In the genomic region with DNA sequence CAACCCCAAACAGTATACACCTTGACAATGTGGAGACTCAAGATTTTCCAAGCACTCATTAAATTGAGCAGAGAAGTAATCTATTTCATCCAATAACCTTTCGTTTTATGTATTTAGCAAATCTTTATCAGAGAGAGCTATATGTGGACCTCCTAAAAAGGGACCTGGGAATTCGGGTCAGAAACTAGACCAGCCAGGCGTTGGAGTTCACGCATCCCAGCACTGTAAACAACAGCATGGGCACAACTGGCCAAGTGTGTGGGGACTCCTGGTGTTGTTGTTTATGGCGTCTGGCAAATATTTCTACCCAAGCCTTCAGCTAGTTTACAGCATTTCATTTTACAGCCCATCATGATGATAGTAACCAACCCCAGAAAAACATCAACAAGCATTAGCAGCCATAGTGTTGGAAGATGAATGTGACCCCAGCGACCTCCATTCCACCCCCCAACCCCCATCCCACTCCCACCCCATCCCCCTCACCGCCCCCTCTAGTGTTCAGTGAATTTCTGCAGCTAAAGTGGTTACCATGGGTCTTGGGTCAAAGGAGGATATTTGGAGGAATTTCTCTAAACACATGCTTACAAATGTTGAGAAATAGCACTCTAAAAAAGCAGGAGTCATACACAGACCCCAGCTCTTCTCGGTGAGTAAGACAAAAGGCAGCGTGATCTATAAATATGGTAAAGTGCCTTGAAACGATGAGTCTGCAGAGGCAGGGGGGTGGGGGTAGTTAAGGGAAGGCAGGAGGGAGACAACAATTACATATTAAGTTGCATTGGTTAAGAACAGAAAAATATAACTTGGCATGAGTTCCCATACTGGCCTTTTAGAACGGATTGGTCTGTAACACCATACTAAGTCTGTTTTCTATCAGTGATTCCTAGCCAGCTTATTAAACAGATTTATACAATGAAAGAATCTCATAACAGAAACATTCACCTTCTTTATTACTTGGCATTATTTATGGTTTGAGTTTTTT, we compare ENCODE assay signal across 2 cellular contexts.
A peak's percentile ranks its signal among the peaks of the same experiment; 100 is the strongest.
TF ChIP-seq lines count a peak whose summit lies in the region.

No MANE protein-coding gene starts in this region.

TF ChIP-seq in IMR-90, 13 proteins besides CTCF, POLR2A, EP300 and RAD21 (continued from another document):
- TF ChIP-seq MAFK (IDR thresholded peaks at IDR 0.05; ENCODE audit: low read depth, low read length) = peak; percentile 88
- TF ChIP-seq RFX5 (IDR thresholded peaks at IDR 0.05; ENCODE audit: low read depth, low read length) = no peak
- TF ChIP-seq CHD1 (IDR thresholded peaks at IDR 0.05; ENCODE audit: low read depth, low read length) = no peak
- peak; percentile 99 for TF ChIP-seq NFE2L2 (IDR thresholded peaks at IDR 0.05; ENCODE audit: low read depth, low read length)
- no peak for TF ChIP-seq BHLHE40 (IDR thresholded peaks at IDR 0.05; ENCODE audit: low read depth, low read length)
- TF ChIP-seq SMC3 (IDR thresholded peaks at IDR 0.05; ENCODE audit: low read depth, low read length) = peak; percentile 18; the same call in 1 of the 2 replicates
- peak; percentile 93; the same call in 1 of the 2 replicates for TF ChIP-seq FOS (IDR thresholded peaks at IDR 0.05; ENCODE audit: low read depth, low read length)
- TF ChIP-seq, protein P1, sequence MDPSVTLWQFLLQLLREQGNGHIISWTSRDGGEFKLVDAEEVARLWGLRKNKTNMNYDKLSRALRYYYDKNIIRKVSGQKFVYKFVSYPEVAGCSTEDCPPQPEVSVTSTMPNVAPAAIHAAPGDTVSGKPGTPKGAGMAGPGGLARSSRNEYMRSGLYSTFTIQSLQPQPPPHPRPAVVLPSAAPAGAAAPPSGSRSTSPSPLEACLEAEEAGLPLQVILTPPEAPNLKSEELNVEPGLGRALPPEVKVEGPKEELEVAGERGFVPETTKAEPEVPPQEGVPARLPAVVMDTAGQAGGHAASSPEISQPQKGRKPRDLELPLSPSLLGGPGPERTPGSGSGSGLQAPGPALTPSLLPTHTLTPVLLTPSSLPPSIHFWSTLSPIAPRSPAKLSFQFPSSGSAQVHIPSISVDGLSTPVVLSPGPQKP (IDR thresholded peaks at IDR 0.05; ENCODE audit: borderline replicate concordance, low read depth, low read length) = no peak
- TF ChIP-seq MAZ (IDR thresholded peaks at IDR 0.05; ENCODE audit: borderline replicate concordance, low read depth, low read length) = peak; percentile 90
- peak; percentile 96 for TF ChIP-seq CEBPB (IDR thresholded peaks at IDR 0.05; ENCODE audit: low read depth, low read length)
- peak; percentile 32 for TF ChIP-seq RCOR1 (IDR thresholded peaks at IDR 0.05; ENCODE audit: insufficient replicate concordance, low read length)

TF ChIP-seq in HEK293T, 16 proteins besides CTCF, POLR2A, EP300 and RAD21 (continued from another document):
- TF ChIP-seq, protein P2, sequence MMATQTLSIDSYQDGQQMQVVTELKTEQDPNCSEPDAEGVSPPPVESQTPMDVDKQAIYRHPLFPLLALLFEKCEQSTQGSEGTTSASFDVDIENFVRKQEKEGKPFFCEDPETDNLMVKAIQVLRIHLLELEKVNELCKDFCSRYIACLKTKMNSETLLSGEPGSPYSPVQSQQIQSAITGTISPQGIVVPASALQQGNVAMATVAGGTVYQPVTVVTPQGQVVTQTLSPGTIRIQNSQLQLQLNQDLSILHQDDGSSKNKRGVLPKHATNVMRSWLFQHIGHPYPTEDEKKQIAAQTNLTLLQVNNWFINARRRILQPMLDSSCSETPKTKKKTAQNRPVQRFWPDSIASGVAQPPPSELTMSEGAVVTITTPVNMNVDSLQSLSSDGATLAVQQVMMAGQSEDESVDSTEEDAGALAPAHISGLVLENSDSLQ (IDR thresholded peaks at IDR 0.05) = no peak
- no peak for TF ChIP-seq BHLHE40 (IDR thresholded peaks at IDR 0.05; ENCODE audit: borderline replicate concordance)
- no peak for TF ChIP-seq CTBP1 (IDR thresholded peaks at IDR 0.05; ENCODE audit: borderline replicate concordance)
- TF ChIP-seq ZNF384 (IDR thresholded peaks at IDR 0.05) = no peak
- no peak for TF ChIP-seq SP1 (IDR thresholded peaks at IDR 0.05)
- TF ChIP-seq SUZ12 (IDR thresholded peaks at IDR 0.05) = no peak
